Comparison of ENCODE assay signal across 8 cellular contexts in genomic region chr9:34589656-34590375, GRCh38. TPM values are rescaled to one million over a fixed set of nuclear protein-coding genes. Genes with fewer than 3 reads are reported as not detected.
DNase-seq lines count a peak whose midpoint lies in the region; FAIRE-seq and TF ChIP-seq lines count a peak whose summit lies in the region.

Gene CNTFR, minus strand, starts transcription at chr9:34589724. Its CDS starts 20,743 bp downstream, at chr9:34568981.

- FAIRE-seq in RCC 7860 (lab: Jason Lieb, UNC), result no peak

- H3K4me1 ChIP-seq in BE2C (peaks cover 23% of the 10 kb centered on the region), adipocyte (ENCODE audit: control insufficient read depth, insufficient read depth, low read length) (peaks cover 42% of the 10 kb centered on the region), sigmoid colon (peaks cover 0 to 54% (median 44%) of the 10 kb centered on the region in 4 donors)

- no peak for TF ChIP-seq POLR2A in sigmoid colon (IDR thresholded peaks at IDR 0.05)

- TF ChIP-seq EP300 in Ishikawa (IDR thresholded peaks at IDR 0.05; ENCODE audit: borderline replicate concordance) (no peak), sigmoid colon (IDR thresholded peaks at IDR 0.05) (no peak)

- DNase-seq in BE2C, result peak; percentile 77
- DNase-seq in adipocyte (ENCODE audit: low read depth), result peak; percentile 58
- DNase-seq in sigmoid colon, result peak; percentile 82
- no peak for DNase-seq in SW 1271 (lab: John Stamatoyannopoulos, UW)
- DNase-seq in RCC 7860 (ENCODE audit: low spot score), result no peak
- no peak for DNase-seq in amniotic stem cell (lab: John Stamatoyannopoulos, UW)

- H3K9me3 ChIP-seq in BE2C, result no peaks in the 10 kb centered on the region
- peaks cover 3% of the 10 kb centered on the region for H3K9me3 ChIP-seq in adipocyte (ENCODE audit: control insufficient read depth, low read length)
- H3K9me3 ChIP-seq in sigmoid colon, result no peaks in the 10 kb centered on the region

- H3K27ac ChIP-seq in sigmoid colon, result peak within 1 kb of the TSS in 2 of 4 donors; percentile 56 to 63

- H3K36me3 ChIP-seq in BE2C, result no peaks in the 10 kb centered on the region
- H3K36me3 ChIP-seq in adipocyte (ENCODE audit: control insufficient read depth, insufficient read depth, low read length, severe bottlenecking), result no peaks in the 10 kb centered on the region
- H3K36me3 ChIP-seq in sigmoid colon, result no peaks in the 10 kb centered on the region

- intact Hi-C loops in sigmoid colon (cut with DNase I), result loop anchor here (2.0 to 5.0 kb wide), 5 partner anchors 68 to 257 kb away; partner anchors contain the start of genes DNAI1, ENHO and FAM219A

- no peak for TF ChIP-seq RAD21 in Ishikawa (IDR thresholded peaks at IDR 0.05; ENCODE audit: low read depth)

- peak within 1 kb of the TSS; percentile 85 for H3K9ac ChIP-seq in adipocyte (ENCODE audit: low read length)

- peak within 1 kb of the TSS; percentile 94 for H3K4me3 ChIP-seq in BE2C (ENCODE audit: low read depth, low read length)
- peak within 1 kb of the TSS; percentile 84 for H3K4me3 ChIP-seq in adipocyte (ENCODE audit: low read length)
- H3K4me3 ChIP-seq in iPS-11a (ENCODE audit: low read depth, low read length), result peak within 1 kb of the TSS; percentile 56
- H3K4me3 ChIP-seq in sigmoid colon, result peak within 1 kb of the TSS; percentile 28 to 65 (median 56)

- TF ChIP-seq CTCF in BE2C (IDR thresholded peaks at IDR 0.05; ENCODE audit: low read depth, low read length) (no peak), sigmoid colon (IDR thresholded peaks at IDR 0.05) (no peak)

- H3K27me3 ChIP-seq in BE2C (no peaks in the 10 kb centered on the region), adipocyte (replicated peaks; ENCODE audit: control insufficient read depth, insufficient read depth, low read length) (peaks cover 37% of the 10 kb centered on the region), sigmoid colon (peaks cover 13 to 82% (median 56%) of the 10 kb centered on the region in 3 donors)

- 1% methylated on average over 100 of the region's 100 CpGs for WGBS in sigmoid colon, 2 donors

TF ChIP-seq in Ishikawa, 13 proteins besides CTCF, POLR2A, EP300 and RAD21:
- TF ChIP-seq USF1 (IDR thresholded peaks at IDR 0.05) (peak; percentile 84), REST (IDR thresholded peaks at IDR 0.05; ENCODE audit: low read depth) (no peak)

RNA-seq across cellular contexts. Expression of gene CNTFR, which starts in this region (rescaled TPM):
- polyA plus RNA-seq in BE2C (2012; ENCODE audit: insufficient read depth, insufficient read length, low read depth), result 110 TPM
- total RNA-seq in sigmoid colon, result 10 to 100 TPM in 1 of 4 donors, 1 to 10 TPM in 3; 3.0 to 12.9 (median 7.5) TPM
- polyA plus RNA-seq in sigmoid colon, result 1 to 10 TPM; 1.6 to 4.6 (median 4.2) TPM

Comparison
In these comparisons a context has a peak if more than half of its experiments do, and no peak if none do; other contexts are left out.
1. DNase-seq: peak in BE2C (single experiment), adipocyte (single experiment) and sigmoid colon (single experiment); none in SW 1271 (0 of 2), RCC 7860 (single experiment) and amniotic stem cell (single experiment).
2. Peak in every context shown above with its lines, with median percentiles within 50 percentile points of each other: H3K4me3 ChIP-seq.